In genomic region chr4:112830753-112831386, GRCh38 we compare ENCODE assay signal across 26 cellular contexts.
"Had no signal": no experiment of that assay in that cellular context is flagged by ENCODE, and none has a peak within 500 bp of the region (broad histone marks: within the 10 kb centered on the region; RNA-seq: fewer than 3 reads in every experiment).

No MANE protein-coding gene starts in this region.

- DNase-seq: stimulated activated CD4-positive, alpha-beta T cell treated with anti-CD3 and anti-CD28 coated beads, Interleukin-2, amount 100 ng/mL, for 48 hours; stimulated activated CD4-positive, alpha-beta T cell treated with anti-CD3 and anti-CD28 coated beads, Interleukin-4, amount 100 ng/mL, for 1 hour; stimulated activated CD4-positive, alpha-beta T cell treated with anti-CD3 and anti-CD28 coated beads, Interleukin-4, amount 100 ng/mL, for 24 hours; stimulated activated CD4-positive, alpha-beta T cell treated with anti-CD3 and anti-CD28 coated beads, Interleukin-4, amount 100 ng/mL, for 4 hours; stimulated activated CD8-positive, alpha-beta memory T cell treated with anti-CD3 and anti-CD28 coated beads, Interleukin-4, amount 100 ng/mL, for 48 hours; stimulated activated naive B cell treated with anti-CD40 and anti-IgM and Interleukin-4, amounts not matched to agents 10 μg/mL and 1 μg/mL and 100 μg/mL, for 72 hours; stimulated activated naive CD4-positive, alpha-beta T cell; stimulated activated naive CD4-positive, alpha-beta T cell treated with Interleukin-2 at 50 U/mL for 16 hours; stimulated activated naive CD8-positive, alpha-beta T cell treated with anti-CD3 and anti-CD28 coated beads, Interleukin-15, amount 100 ng/mL, for 72 hours; stimulated activated naive CD8-positive, alpha-beta T cell treated with anti-CD3 and anti-CD28 coated beads, Interleukin-15, Interleukin-2, amounts not matched to agents 100 U/mL and 50 U/mL, for 24 hours; stomach; substantia nigra; testis; thyroid gland; tibial artery; transverse colon; trophoblast cell; uterus had no signal

- H3K4me3 ChIP-seq: stomach, suprapubic skin, testis, thoracic aorta, thyroid gland, tibial artery, tibial nerve, transverse colon, upper lobe of left lung, uterus, vagina had no signal

- H3K27ac ChIP-seq: stomach, suprapubic skin, testis, thoracic aorta, thyroid gland, tibial artery, tibial nerve, transverse colon, upper lobe of left lung, uterus, vagina had no signal

- H3K4me1 ChIP-seq: stomach, suprapubic skin, testis, thyroid gland, transverse colon, upper lobe of left lung, uterus, vagina had no signal

- FAIRE-seq: urothelium cell line had no signal

- H3K36me3 ChIP-seq: stomach, suprapubic skin, thyroid gland, tibial artery, transverse colon, upper lobe of left lung, uterus, vagina had no signal

- H3K27me3 ChIP-seq: stomach, suprapubic skin, testis, thyroid gland, tibial artery, tibial nerve, transverse colon, upper lobe of left lung, uterus, vagina had no signal

- ATAC-seq: stimulated activated effector memory CD8-positive, alpha-beta T cell treated with anti-CD3 and anti-CD28 coated beads, Interleukin-12 subunit alpha, Interleukin-12 subunit beta, amount 100 ng/mL, for 72 hours; stimulated activated memory B cell treated with anti-CD40 and anti-IgM and Interleukin-4, amounts not matched to agents 10 μg/mL and 1 μg/mL and 100 μg/mL, for 72 hours; stimulated activated naive B cell treated with anti-CD40 and anti-IgM and Interleukin-4, amounts not matched to agents 10 μg/mL and 1 μg/mL and 100 μg/mL, for 72 hours; stimulated activated naive CD8-positive, alpha-beta T cell treated with anti-CD3 and anti-CD28 coated beads, Interleukin-15, amount 100 ng/mL, for 72 hours; stimulated activated naive CD8-positive, alpha-beta T cell treated with anti-CD3 and anti-CD28 coated beads, Interleukin-15, Interleukin-2, amounts not matched to agents 100 U/mL and 50 U/mL, for 24 hours had no signal

- H3K9me3 ChIP-seq: suprapubic skin, testis, thoracic aorta, thyroid gland, tibial artery, transverse colon, uterus, vagina had no signal
